Comparison of ENCODE assay signal across 29 cellular contexts in genomic region chr12:28175098-28175589, GRCh38.
"Had no signal": no experiment of that assay in that cellular context is flagged by ENCODE, and none has a peak within 500 bp of the region (broad histone marks: within the 10 kb centered on the region; RNA-seq: fewer than 3 reads in every experiment).

No MANE protein-coding gene starts in this region.

- H3K4me3 Mint-ChIP-seq: dendritic cell treated with granulocyte-macrophage colony-stimulating factor and Interleukin-4, amounts not matched to agents 40 ng/mL and 50 ng/mL, for 4 days; effector memory CD8-positive, alpha-beta T cell; endodermal cell; immature natural killer cell; mesothelial cell of epicardium; naive B cell had no signal

- H3K9me3 ChIP-seq: colonic mucosa, esophagus squamous epithelium, gastrocnemius medialis, heart left ventricle, left ventricle myocardium inferior, lower lobe of right lung, mucosa of descending colon had no signal

- H3K27me3 Mint-ChIP-seq: dendritic cell treated with granulocyte-macrophage colony-stimulating factor and Interleukin-4, amounts not matched to agents 40 ng/mL and 50 ng/mL, for 4 days; naive B cell had no signal

- DNase-seq: colonic mucosa; cortex of kidney; effector CD8-positive, alpha-beta T cell; effector memory CD8-positive, alpha-beta T cell; endodermal cell; erythroblast; esophagus squamous epithelium; foreskin fibroblast; foreskin melanocyte; gastrocnemius medialis; heart left ventricle; hypothalamus; immature natural killer cell; islet precursor cell; kidney; kidney glomerular epithelial cell; left colon; left ventricle myocardium inferior; lower lobe of right lung; mesenchymal stem cell; mucosa of descending colon; naive B cell had no signal

- FAIRE-seq: endometrium, kidney had no signal

- H3K4me1 Mint-ChIP-seq: endodermal cell, immature natural killer cell, naive B cell had no signal

- ATAC-seq: effector memory CD8-positive, alpha-beta T cell; esophagus mucosa; gastrocnemius medialis; heart left ventricle; left colon; left lobe of liver; lower lobe of right lung; mucosa of descending colon had no signal

- H3K36me3 ChIP-seq: colonic mucosa, esophagus squamous epithelium, gastrocnemius medialis, heart left ventricle, left ventricle myocardium inferior, lower lobe of right lung had no signal

- H3K4me3 ChIP-seq: colonic mucosa, esophagus squamous epithelium, gastrocnemius medialis, heart left ventricle, hepatocyte, left ventricle myocardium inferior, lower lobe of right lung, mucosa of descending colon had no signal

- H2AFZ ChIP-seq: hepatocyte had no signal

- H3K27me3 ChIP-seq: colonic mucosa, esophagus squamous epithelium, gastrocnemius medialis, heart left ventricle, hepatocyte had no signal

- H3K27ac ChIP-seq: colonic mucosa, epithelial cell of prostate, esophagus squamous epithelium, gastrocnemius medialis, heart left ventricle, hepatocyte, left ventricle myocardium inferior, lower lobe of right lung had no signal

- H3K4me1 ChIP-seq: colonic mucosa, esophagus squamous epithelium, gastrocnemius medialis, heart left ventricle, left ventricle myocardium inferior, lower lobe of right lung had no signal

- H3K36me3 Mint-ChIP-seq: naive B cell had no signal

- H3K4me2 ChIP-seq: hepatocyte had no signal

- H3K27ac Mint-ChIP-seq: dendritic cell treated with granulocyte-macrophage colony-stimulating factor and Interleukin-4, amounts not matched to agents 40 ng/mL and 50 ng/mL, for 4 days; effector memory CD8-positive, alpha-beta T cell; endodermal cell; immature natural killer cell; mesothelial cell of epicardium; naive B cell had no signal

- H3K79me2 ChIP-seq: hepatocyte had no signal

- H3K9me3 Mint-ChIP-seq: effector memory CD8-positive, alpha-beta T cell; endodermal cell; immature natural killer cell had no signal
